ENCODE assay signal across 17 cellular contexts in the genomic region with DNA sequence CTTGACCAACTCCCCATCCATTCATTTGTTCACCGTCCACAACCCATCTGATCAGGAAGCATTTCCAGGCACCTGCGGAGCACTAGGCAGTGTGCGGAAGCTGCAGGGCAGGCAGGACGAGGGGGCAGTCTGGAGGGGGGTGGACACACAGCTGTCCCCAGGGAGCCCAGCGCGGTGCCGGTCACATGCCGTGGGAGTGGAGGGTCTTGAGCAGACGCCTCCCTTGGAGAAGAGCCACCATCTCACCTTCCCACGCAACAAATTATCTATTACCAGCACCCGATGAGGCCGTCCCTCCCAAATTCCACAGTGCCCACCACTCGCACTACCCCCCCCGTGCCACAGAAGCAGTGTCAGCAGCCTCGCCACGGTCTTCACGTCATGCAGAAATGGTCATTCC. TPM values are rescaled to one million over a fixed set of nuclear protein-coding genes. Genes with fewer than 3 reads are reported as not detected.
"Had no signal": no experiment of that assay in that cellular context is flagged by ENCODE, and none has a peak within 500 bp of the region (broad histone marks: within the 10 kb centered on the region; RNA-seq: fewer than 3 reads in every experiment).

No MANE protein-coding gene starts in this region.

- ATAC-seq: activated CD8-positive, alpha-beta T cell treated with anti-CD3 and anti-CD28 coated beads for 36 hours; gastrocnemius medialis had no signal

- H3K9me3 Mint-ChIP-seq: activated CD8-positive, alpha-beta T cell treated with anti-CD3 and anti-CD28 coated beads for 36 hours had no signal

- H3K27ac ChIP-seq: coronary artery, epithelial cell of prostate, gastrocnemius medialis, prostate gland, VCaP had no signal

- H3K9me3 ChIP-seq: gastrocnemius medialis, prostate gland had no signal

- H3K36me3 ChIP-seq: gastrocnemius medialis, prostate gland had no signal

- H3K4me3 ChIP-seq: coronary artery, gastrocnemius medialis, prostate gland had no signal

- H3K4me1 ChIP-seq: gastrocnemius medialis, prostate gland had no signal

- DNase-seq: activated CD4-positive, alpha-beta T cell treated with anti-CD3 and anti-CD28 coated beads for 4 hours; activated CD8-positive, alpha-beta memory T cell treated with anti-CD3 and anti-CD28 coated beads, Interleukin-2, amount 50 U/mL, for 4 hours; activated CD8-positive, alpha-beta T cell treated with anti-CD3 and anti-CD28 coated beads for 36 hours; activated naive CD4-positive, alpha-beta T cell treated with Interleukin-2 at 50 U/mL for 16 hours; caudate nucleus; effector memory CD4-positive, alpha-beta T cell; gastrocnemius medialis; stimulated activated CD4-positive, alpha-beta T cell treated with anti-CD3 and anti-CD28 coated beads, Interleukin-2, amount 100 ng/mL, for 48 hours; stimulated activated naive CD4-positive, alpha-beta T cell treated with Interleukin-2 at 50 U/mL for 16 hours; T-helper 1 cell had no signal

- H3K27ac Mint-ChIP-seq: activated CD8-positive, alpha-beta T cell treated with anti-CD3 and anti-CD28 coated beads for 36 hours; mesothelial cell of epicardium had no signal

- H3K4me3 Mint-ChIP-seq: activated CD8-positive, alpha-beta T cell treated with anti-CD3 and anti-CD28 coated beads for 36 hours; mesothelial cell of epicardium had no signal

- H3K27me3 Mint-ChIP-seq: activated CD8-positive, alpha-beta T cell treated with anti-CD3 and anti-CD28 coated beads for 36 hours had no signal

RNA-seq across cellular contexts. Expression of a gene that starts 10.8 kb away (rescaled TPM):
- total RNA-seq: activated CD8-positive, alpha-beta T cell treated with anti-CD3 and anti-CD28 coated beads for 36 hours; kidney epithelial cell; myocyte had no signal
